ENCODE assay signal across 33 cellular contexts in the genomic region with DNA sequence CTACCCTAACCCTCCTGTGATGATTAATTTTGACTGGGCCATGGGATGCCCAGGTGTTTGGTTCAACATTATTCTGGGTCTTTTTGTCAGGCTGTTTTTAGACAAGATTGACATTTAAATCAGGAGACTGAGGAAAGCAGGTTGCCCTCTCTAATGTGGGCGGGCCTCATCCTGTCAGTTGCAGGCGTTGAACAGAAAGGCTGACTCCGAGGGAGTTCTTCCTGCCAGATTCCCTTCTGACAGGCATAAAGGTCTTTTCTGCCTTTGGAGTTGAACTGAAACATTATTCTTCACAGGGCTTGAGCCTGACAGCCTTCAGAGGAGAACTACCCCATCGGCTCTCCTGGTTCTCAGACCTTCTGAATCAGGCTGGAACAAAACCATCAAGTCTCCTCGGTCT. TPM values are rescaled to one million over a fixed set of nuclear protein-coding genes. Genes with fewer than 3 reads are reported as not detected.
"Had no signal": no experiment of that assay in that cellular context is flagged by ENCODE, and none has a peak within 500 bp of the region (broad histone marks: within the 10 kb centered on the region; RNA-seq: fewer than 3 reads in every experiment).

No MANE protein-coding gene starts in this region.

- H3K27me3 ChIP-seq: ascending aorta, SJCRH30 had no signal

- H3K27ac ChIP-seq: ascending aorta, KMS-11, SJCRH30, SK-N-MC, WERI-Rb-1 had no signal

- DNase-seq: activated CD4-positive, alpha-beta T cell treated with anti-CD3 and anti-CD28 coated beads, Interleukin-2, amount 10 ng/mL, durations not matched to agents 24 days and 14 days; activated CD4-positive, alpha-beta T cell treated with anti-CD3 and anti-CD28 coated beads, Interleukin-2, amount 50 U/mL, for 4 hours; activated CD4-positive, CD25-positive, alpha-beta regulatory T cell; activated CD8-positive, alpha-beta T cell treated with anti-CD3 and anti-CD28 coated beads for 36 hours; activated effector memory CD4-positive, alpha-beta T cell treated with anti-CD3 and anti-CD28 coated beads, Interleukin-2, amount 50 U/mL, for 16 hours; activated naive CD4-positive, alpha-beta T cell; activated naive CD4-positive, alpha-beta T cell treated with anti-CD3 and anti-CD28 coated beads, Interleukin-2, amount 50 U/mL, for 16 hours; activated naive CD8-positive, alpha-beta T cell treated with anti-CD3 and anti-CD28 coated beads for 36 hours; activated T-cell treated with anti-CD3 and anti-CD28 coated beads, Interleukin-2, amount 50 U/mL, for 1 hour; activated T-cell treated with anti-CD3 and anti-CD28 coated beads, Interleukin-2, amount 50 U/mL, for 72 hours; amygdala; NCI-H1092 treated with DMSO at 0.1 percent for 48 hours; NCI-H1417; NCI-H146; NCI-H187; NCI-H2029 treated with DMSO at 0.1 percent for 48 hours; NCI-H226; NCI-H524 treated with DMSO at 0.1 percent for 48 hours; SHP77; SJCRH30; T1000; WERI-Rb-1 had no signal

- H3K4me3 ChIP-seq: ascending aorta, SJCRH30, SK-N-MC had no signal

- H3K36me3 ChIP-seq: ascending aorta had no signal

- H3K9me3 ChIP-seq: ascending aorta, SJCRH30 had no signal

- H3K4me2 ChIP-seq: KMS-11 had no signal

- H3K9ac ChIP-seq: KMS-11 had no signal

- ATAC-seq: activated CD8-positive, alpha-beta T cell treated with anti-CD3 and anti-CD28 coated beads for 36 hours; activated T-cell treated with anti-CD3 and anti-CD28 coated beads, Interleukin-2, amount 50 U/mL, for 72 hours; activated T-helper 17 cell treated with anti-CD3 and anti-CD28 coated beads, Interleukin-2, amount 50 U/mL, for 72 hours; Panc1 had no signal

RNA-seq across cellular contexts. Expression of a gene that starts 18.4 kb away (rescaled TPM):
- total RNA-seq: ascending aorta, M059J, RPMI7951 had no signal

RNA-seq across cellular contexts. Expression of a gene that starts 52.2 kb away (rescaled TPM):
- total RNA-seq: activated CD4-positive, alpha-beta T cell treated with anti-CD3 and anti-CD28 coated beads, Interleukin-2, amount 10 ng/mL, durations not matched to agents 24 days and 14 days; activated CD8-positive, alpha-beta memory T cell treated with anti-CD3 and anti-CD28 coated beads for 36 hours; M059J; NCI-H460; RPMI7951; SJCRH30; T-helper 1 cell treated with Interleukin-12 subunit alpha and Interleukin-12 subunit beta and Interleukin-4 antibody, amounts not matched to agents 30 ng/mL and 1 ng/mL, for 36 hours; T-helper 2 cell treated with Interferon-gamma antibody and Interleukin-4, amounts not matched to agents 100 ng/mL and 5 ng/mL, for 36 hours had no signal
